32 cellular contexts compared by ENCODE assay signal in the genomic region with DNA sequence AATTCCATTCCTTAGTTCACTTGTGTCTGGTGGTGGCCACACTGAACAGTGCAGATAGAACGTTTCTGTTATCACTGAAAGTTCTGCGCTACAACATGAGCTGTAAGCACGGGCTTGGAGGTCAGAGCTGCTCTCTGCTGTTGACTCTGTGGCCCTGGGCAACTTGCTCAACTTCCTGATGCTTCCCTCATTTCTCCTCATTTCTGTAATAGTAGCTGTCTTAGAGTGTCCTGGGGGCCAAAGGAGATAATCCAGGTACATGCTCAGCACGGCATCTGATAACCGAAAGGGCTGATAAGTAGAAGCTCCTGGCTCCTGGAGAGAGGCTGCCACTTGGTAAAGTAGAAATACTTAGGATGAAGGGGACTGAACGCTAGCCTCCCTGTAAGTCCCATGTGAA.
"Had no signal": no experiment of that assay in that cellular context is flagged by ENCODE, and none has a peak within 500 bp of the region (broad histone marks: within the 10 kb centered on the region; RNA-seq: fewer than 3 reads in every experiment).

No MANE protein-coding gene starts in this region.

- H3K27ac Mint-ChIP-seq: activated CD4-positive, alpha-beta T cell treated with anti-CD3 and anti-CD28 coated beads, Interleukin-2, amount 10 ng/mL, durations not matched to agents 24 days and 14 days; activated CD8-positive, alpha-beta T cell treated with anti-CD3 and anti-CD28 coated beads for 36 hours; activated naive CD4-positive, alpha-beta T cell treated with anti-CD3 and anti-CD28 coated beads, Interleukin-2, amount 50 U/mL, for 24 hours; activated naive CD8-positive, alpha-beta T cell treated with anti-CD3 and anti-CD28 coated beads, Interleukin-2, amount 10 ng/mL, durations not matched to agents 7 days and 5 days; activated T-cell treated with anti-CD3 and anti-CD28 coated beads, Interleukin-2, amount 50 U/mL, for 24 hours; activated T-helper 2 cell treated with anti-CD3 and anti-CD28 coated beads, Interferon-gamma antibody, Interleukin-2, Interleukin-4, amounts not matched to agents 10 μg/mL and 5 μg/mL and 100 μg/mL, durations not matched to agents 14 hours and 24 hours and 36 hours had no signal

- H3K27me3 Mint-ChIP-seq: activated naive CD4-positive, alpha-beta T cell treated with anti-CD3 and anti-CD28 coated beads, Interleukin-2, amount 50 U/mL, for 24 hours; activated T-cell treated with anti-CD3 and anti-CD28 coated beads, Interleukin-2, amount 50 U/mL, for 24 hours; central memory CD8-positive, alpha-beta T cell had no signal

- H3K27me3 ChIP-seq: ascending aorta, cardiac muscle cell, Peyer's patch, SJSA1 had no signal

- H3K4me3 Mint-ChIP-seq: activated CD4-positive, alpha-beta T cell treated with anti-CD3 and anti-CD28 coated beads, Interleukin-2, amount 10 ng/mL, durations not matched to agents 24 days and 14 days; activated CD8-positive, alpha-beta T cell treated with anti-CD3 and anti-CD28 coated beads for 36 hours; activated naive CD4-positive, alpha-beta T cell treated with anti-CD3 and anti-CD28 coated beads, Interleukin-2, amount 50 U/mL, for 24 hours; activated naive CD8-positive, alpha-beta T cell treated with anti-CD3 and anti-CD28 coated beads, Interleukin-2, amount 10 ng/mL, durations not matched to agents 7 days and 5 days; activated T-cell treated with anti-CD3 and anti-CD28 coated beads, Interleukin-2, amount 50 U/mL, for 24 hours; central memory CD8-positive, alpha-beta T cell had no signal

- H3K9me3 ChIP-seq: ascending aorta, Peyer's patch, SJSA1, SK-N-SH had no signal

- FAIRE-seq: K562, TTC549 had no signal

- H3K36me3 ChIP-seq: ascending aorta, cardiac muscle cell, Peyer's patch, SJSA1 had no signal

- H3K9ac ChIP-seq: SK-N-SH had no signal

- H3K36me3 Mint-ChIP-seq: activated naive CD4-positive, alpha-beta T cell treated with anti-CD3 and anti-CD28 coated beads, Interleukin-2, amount 50 U/mL, for 24 hours; activated naive CD8-positive, alpha-beta T cell treated with anti-CD3 and anti-CD28 coated beads, Interleukin-2, amount 10 ng/mL, durations not matched to agents 7 days and 5 days had no signal

- H3K4me1 Mint-ChIP-seq: activated naive CD4-positive, alpha-beta T cell treated with anti-CD3 and anti-CD28 coated beads, Interleukin-2, amount 50 U/mL, for 24 hours; central memory CD8-positive, alpha-beta T cell had no signal

- H3K9me3 Mint-ChIP-seq: activated CD4-positive, alpha-beta T cell treated with anti-CD3 and anti-CD28 coated beads, Interleukin-2, amount 10 ng/mL, durations not matched to agents 24 days and 14 days; activated CD8-positive, alpha-beta T cell treated with anti-CD3 and anti-CD28 coated beads for 36 hours; activated naive CD4-positive, alpha-beta T cell treated with anti-CD3 and anti-CD28 coated beads, Interleukin-2, amount 50 U/mL, for 24 hours; activated naive CD8-positive, alpha-beta T cell treated with anti-CD3 and anti-CD28 coated beads, Interleukin-2, amount 10 ng/mL, durations not matched to agents 7 days and 5 days; activated T-cell treated with anti-CD3 and anti-CD28 coated beads, Interleukin-2, amount 50 U/mL, for 24 hours; activated T-helper 2 cell treated with anti-CD3 and anti-CD28 coated beads, Interferon-gamma antibody, Interleukin-2, Interleukin-4, amounts not matched to agents 10 μg/mL and 5 μg/mL and 100 μg/mL, durations not matched to agents 14 hours and 24 hours and 36 hours; central memory CD8-positive, alpha-beta T cell had no signal

- ATAC-seq: activated CD8-positive, alpha-beta T cell treated with anti-CD3 and anti-CD28 coated beads for 36 hours; K562; PC-3 had no signal

- H3K27ac ChIP-seq: ascending aorta, cardiac muscle cell, Peyer's patch, SJSA1 had no signal

- H3K4me2 ChIP-seq: SK-N-SH had no signal

- H3K4me3 ChIP-seq: ascending aorta, cardiac muscle cell, K562, Peyer's patch, SJSA1 had no signal

- H3K4me1 ChIP-seq: ascending aorta had no signal

- DNase-seq: activated CD4-positive, alpha-beta T cell treated with anti-CD3 and anti-CD28 coated beads, Interleukin-2, amount 10 ng/mL, durations not matched to agents 24 days and 14 days; activated CD4-positive, alpha-beta T cell treated with anti-CD3 and anti-CD28 coated beads, Interleukin-2, amount 50 U/mL, for 4 hours; activated CD8-positive, alpha-beta T cell treated with anti-CD3 and anti-CD28 coated beads for 36 hours; activated gamma-delta T cell; activated naive CD4-positive, alpha-beta T cell treated with Interleukin-2 at 50 U/mL for 16 hours; activated naive CD8-positive, alpha-beta T cell treated with anti-CD3 and anti-CD28 coated beads, Interleukin-2, amount 10 ng/mL, durations not matched to agents 7 days and 5 days; activated T-cell treated with anti-CD3 and anti-CD28 coated beads, Interleukin-2, amount 50 U/mL, for 24 hours; amygdala; NCI-H1105; NCI-H1417 treated with DMSO at 0.1 percent for 48 hours; NCI-H187 treated with DMSO at 0.1 percent for 48 hours; NCI-H2081; NCI-H345; NCI-H526; NCI-H748 treated with DMSO at 0.1 percent for 48 hours; NK-92 treated with Interleukin-12 subunit alpha and Interleukin-12 subunit beta, amount 100 ng/mL, for 24 hours; PC-3; Peyer's patch; RPMI8226; SHP77 treated with DMSO at 0.1 percent for 48 hours; SK-N-SH; SW 1271; T-helper 1 cell; T1000 had no signal
